Comparison of ENCODE assay signal across 10 cellular contexts in the genomic region with DNA sequence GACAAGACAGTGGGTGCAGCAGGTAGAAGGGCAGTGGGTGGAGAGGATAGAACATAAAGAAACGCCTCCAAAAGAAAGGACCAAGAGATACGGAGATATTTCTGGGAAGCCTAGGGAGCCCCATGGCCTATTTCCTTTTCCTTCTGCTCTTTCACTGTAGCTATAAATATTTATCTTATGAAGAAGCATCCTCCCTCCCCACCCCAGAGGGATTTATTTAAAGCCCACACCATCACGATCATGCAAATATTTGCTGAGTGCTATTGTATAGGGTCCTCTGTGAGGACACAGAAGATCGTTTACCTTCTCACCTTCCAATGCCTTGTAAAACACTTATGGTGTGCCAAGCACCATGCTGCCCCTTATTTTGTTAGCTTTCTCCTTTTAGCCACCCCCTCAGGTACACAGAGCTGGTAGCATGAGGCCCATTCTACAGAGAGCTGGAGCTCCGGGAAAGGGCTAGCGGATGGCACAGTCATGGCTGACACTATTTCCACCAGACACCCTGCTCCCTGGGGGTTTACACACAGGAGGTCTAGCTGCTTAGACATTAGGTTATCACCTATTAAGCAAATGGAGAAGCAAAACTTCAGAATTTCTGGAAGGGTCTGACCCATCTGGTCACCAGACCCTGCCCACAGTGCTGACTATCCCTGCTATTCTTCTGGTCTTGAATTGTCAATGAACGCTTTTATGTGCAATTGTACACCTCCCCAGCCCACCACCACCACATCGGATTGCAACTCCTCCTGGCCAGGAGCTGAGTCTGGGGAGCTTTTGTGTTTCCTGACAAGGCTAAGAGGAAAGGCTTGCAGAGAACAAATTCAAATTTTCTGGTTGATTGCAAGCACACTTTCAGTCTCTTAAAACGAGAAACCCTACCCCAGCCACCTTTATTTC.
A peak's percentile ranks its signal among the peaks of the same experiment; 100 is the strongest.
DNase-seq lines count a peak whose midpoint lies in the region; TF ChIP-seq lines count a peak whose summit lies in the region.
"Had no signal": no experiment of that assay in that cellular context is flagged by ENCODE, and none has a peak within 500 bp of the region (broad histone marks: within the 10 kb centered on the region; RNA-seq: fewer than 3 reads in every experiment).

No MANE protein-coding gene starts in this region.

- H2AFZ ChIP-seq in osteoblast (ENCODE audit: low read length) = peak overlapping the region; percentile 24

- intact Hi-C loops in colonic mucosa (cut with DNase I) = no loop called here

- peak overlapping the region; percentile 25; the same call in 1 of the 2 replicates for H3K4me2 ChIP-seq in BLaER1
- peak overlapping the region; percentile 67 for H3K4me2 ChIP-seq in osteoblast (ENCODE audit: insufficient read depth, low read length)

- H3K79me2 ChIP-seq in osteoblast (ENCODE audit: insufficient read depth, low read length) = no peaks in the 10 kb centered on the region

- H3K27ac ChIP-seq in BLaER1 = no peak overlapping the region
- H3K27ac ChIP-seq in colonic mucosa = peak overlapping the region; percentile 38
- H3K27ac ChIP-seq in osteoblast (ENCODE audit: low read depth, low read length) = peak overlapping the region; percentile 93

- H3K9me3 ChIP-seq in BLaER1 = no peaks in the 10 kb centered on the region
- H3K9me3 ChIP-seq in colonic mucosa = no peaks in the 10 kb centered on the region
- no peaks in the 10 kb centered on the region for H3K9me3 ChIP-seq in osteoblast (ENCODE audit: low read depth, low read length)

- H3K9ac ChIP-seq in BLaER1 (no peak overlapping the region), colonic mucosa (ENCODE audit: low read depth in 2 of 2, low read length in 2 of 2) (no peak overlapping the region)

- H3K4me1 ChIP-seq in BLaER1 = peaks cover 13% of the 10 kb centered on the region
- H3K4me1 ChIP-seq in colonic mucosa = no peaks in the 10 kb centered on the region
- H3K4me1 ChIP-seq in osteoblast (ENCODE audit: insufficient read depth, low read length) = peaks cover 80% of the 10 kb centered on the region

- TF ChIP-seq CTCF in colonic mucosa (IDR thresholded peaks at IDR 0.05) (no peak), osteoblast (IDR thresholded peaks at IDR 0.05; ENCODE audit: extremely low read depth, low read depth, low read length) (no peak)

- H4K20me1 ChIP-seq in BLaER1 (no peaks in the 10 kb centered on the region), osteoblast (ENCODE audit: insufficient read depth, low read length) (no peaks in the 10 kb centered on the region)

- H3K27me3 ChIP-seq in BLaER1 = no peaks in the 10 kb centered on the region
- H3K27me3 ChIP-seq in colonic mucosa = no peaks in the 10 kb centered on the region
- no peaks in the 10 kb centered on the region for H3K27me3 ChIP-seq in osteoblast (ENCODE audit: insufficient read depth, low read length)

- H3K36me3 ChIP-seq in BLaER1 (no peaks in the 10 kb centered on the region), colonic mucosa (no peaks in the 10 kb centered on the region), osteoblast (ENCODE audit: insufficient read depth, low read length) (no peaks in the 10 kb centered on the region)

- H3K4me3 ChIP-seq in BLaER1 = no peak overlapping the region
- H3K4me3 ChIP-seq in colonic mucosa = no peak overlapping the region
- peak overlapping the region; percentile 17 for H3K4me3 ChIP-seq in osteoblast (ENCODE audit: insufficient read depth, low read length)

- DNase-seq in NCI-H2107 (lab: John Stamatoyannopoulos, UW) (peak; percentile 22), colonic mucosa (no peak), osteoblast (ENCODE audit: insufficient read length, low spot score, missing footprints) (no peak), NCI-H2196 (lab: John Stamatoyannopoulos, UW; ENCODE audit: unreplicated experiment) (no peak), HUDEP-2 (lab: John Stamatoyannopoulos, UW; ENCODE audit: unreplicated experiment in 76 of 76) (no peak), foreskin melanocyte (no peak)
- no peak for DNase-seq in stimulated activated CD8-positive, alpha-beta memory T cell treated with anti-CD3 and anti-CD28 coated beads, Interleukin-4, amount 100 ng/mL, for 48 hours
- DNase-seq: activated naive CD4-positive, alpha-beta T cell treated with anti-CD3 and anti-CD28 coated beads for 36 hours; RPMI8226 had no signal
